16 cellular contexts compared by ENCODE assay signal in the genomic region with DNA sequence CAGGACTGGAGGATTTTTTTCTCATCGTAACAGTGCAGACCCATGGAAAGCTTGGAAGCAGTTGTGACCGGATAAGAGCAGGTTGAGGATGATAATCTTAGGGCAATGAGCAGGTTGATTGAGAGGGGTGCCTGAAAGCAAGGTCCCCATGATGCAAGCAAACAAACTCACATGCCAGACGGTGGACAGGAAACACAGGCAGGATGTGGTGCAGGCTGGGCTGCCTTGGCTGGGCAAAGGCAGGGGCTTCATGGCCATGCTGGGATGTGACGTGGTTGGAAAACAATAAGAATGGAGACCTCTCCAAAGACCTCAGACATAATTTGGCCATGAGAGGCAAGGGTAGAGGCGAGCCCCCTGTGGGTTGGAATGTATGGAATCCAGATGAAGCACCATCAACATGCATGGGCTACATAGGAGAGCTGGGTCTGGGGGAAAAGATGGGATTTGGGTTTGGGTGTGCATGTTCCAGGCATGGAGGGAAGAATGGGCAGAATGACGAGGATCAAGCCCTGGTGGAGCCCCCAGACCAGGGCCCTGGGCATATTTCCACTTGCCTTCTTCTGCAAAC. TPM values are rescaled to one million over a fixed set of nuclear protein-coding genes. Genes with fewer than 3 reads are reported as not detected.
DNase-seq lines count a peak whose midpoint lies in the region; ATAC-seq and TF ChIP-seq lines count a peak whose summit lies in the region.
"Had no signal": no experiment of that assay in that cellular context is flagged by ENCODE, and none has a peak within 500 bp of the region (broad histone marks: within the 10 kb centered on the region; RNA-seq: fewer than 3 reads in every experiment).

No MANE protein-coding gene starts in this region.

- DNase-seq in activated CD4-positive, alpha-beta T cell treated with anti-CD3 and anti-CD28 coated beads for 36 hours, result peak; percentile 62
- DNase-seq in activated CD4-positive, alpha-beta T cell treated with anti-CD3 and anti-CD28 coated beads, Interleukin-2, amount 50 U/mL, for 4 hours, result no peak
- DNase-seq in T-helper 1 cell, result peak in 3 of 5 donors; percentile 30 to 88 (median 52)
- DNase-seq in activated naive CD4-positive, alpha-beta T cell treated with anti-CD3 and anti-CD28 coated beads, Interleukin-2, amount 50 U/mL, for 72 hours (ENCODE audit: low spot score in 2 of 2), result no peak
- DNase-seq in spleen, result peak; percentile 88
- no peak for DNase-seq in endodermal cell
- DNase-seq in NCI-H2081 treated with DMSO at 0.1 percent for 48 hours (lab: John Stamatoyannopoulos, UW), result no peak
- DNase-seq in COR-L47 (lab: John Stamatoyannopoulos, UW), result no peak
- DNase-seq: esophagus squamous epithelium, HCEC 1CT, NCI-H2081, trophoblast cell had no signal

- ATAC-seq in activated CD4-positive, alpha-beta T cell treated with anti-CD3 and anti-CD28 coated beads for 36 hours, result no peak
- no peak for ATAC-seq in activated naive CD4-positive, alpha-beta T cell treated with anti-CD3 and anti-CD28 coated beads, Interleukin-2, amount 50 U/mL, for 72 hours

- POLR2A ChIA-PET in activated CD4-positive, alpha-beta T cell treated with anti-CD3 and anti-CD28 coated beads for 36 hours (lab: Charles Lee), result interaction anchor here (0.8 to 7.2 kb wide), 4 partner anchors 10 to 156 kb away, joined by 3 to 67 read pairs (median 3); no protein-coding TSS in a partner anchor

- no peaks in the 10 kb centered on the region for H3K9me3 ChIP-seq in spleen
- H3K9me3 ChIP-seq in endodermal cell (ENCODE audit: control insufficient read depth, low read length), result no peaks in the 10 kb centered on the region
- H3K9me3 ChIP-seq: esophagus squamous epithelium, right atrium auricular region had no signal

- peaks cover 90% of the 10 kb centered on the region for H3K36me3 Mint-ChIP-seq in activated CD4-positive, alpha-beta T cell treated with anti-CD3 and anti-CD28 coated beads for 36 hours (ENCODE audit: low read depth)
- H3K36me3 Mint-ChIP-seq in activated naive CD4-positive, alpha-beta T cell treated with anti-CD3 and anti-CD28 coated beads, Interleukin-2, amount 50 U/mL, for 72 hours, result peaks cover 60 to 88% of the 10 kb centered on the region in 2 donors
- H3K36me3 Mint-ChIP-seq in endodermal cell (ENCODE audit: low read depth), result no peaks in the 10 kb centered on the region

- no peak for TF ChIP-seq POLR2A in spleen (IDR thresholded peaks at IDR 0.05)

- no peak overlapping the region for H3K9ac ChIP-seq in endodermal cell (ENCODE audit: extremely low read depth, low read length, poor library complexity, severe bottlenecking)
- H3K9ac ChIP-seq: KMS-11 had no signal

- no peaks in the 10 kb centered on the region for H3K9me3 Mint-ChIP-seq in activated CD4-positive, alpha-beta T cell treated with anti-CD3 and anti-CD28 coated beads for 36 hours (ENCODE audit: low read depth)
- H3K9me3 Mint-ChIP-seq in activated naive CD4-positive, alpha-beta T cell treated with anti-CD3 and anti-CD28 coated beads, Interleukin-2, amount 50 U/mL, for 72 hours, result peaks cover 0 to 3% of the 10 kb centered on the region in 2 donors
- H3K9me3 Mint-ChIP-seq in endodermal cell, result no peaks in the 10 kb centered on the region

- peaks cover 0 to 99% (median 19%) of the 10 kb centered on the region in 6 donors for H3K36me3 ChIP-seq in spleen
- H3K36me3 ChIP-seq in endodermal cell (ENCODE audit: control insufficient read depth, insufficient read depth, low read length), result no peaks in the 10 kb centered on the region
- H3K36me3 ChIP-seq: esophagus squamous epithelium, right atrium auricular region had no signal

- H3K27ac ChIP-seq in spleen (peak overlapping the region; percentile 59 to 92 (median 80)), endodermal cell (ENCODE audit: low read depth, low read length) (no peak overlapping the region)
- H3K27ac ChIP-seq: KMS-11, right atrium auricular region had no signal

- no peaks in the 10 kb centered on the region for H3K27me3 Mint-ChIP-seq in activated CD4-positive, alpha-beta T cell treated with anti-CD3 and anti-CD28 coated beads for 36 hours
- H3K27me3 Mint-ChIP-seq in endodermal cell (ENCODE audit: insufficient read depth), result no peaks in the 10 kb centered on the region

- peak overlapping the region; percentile 99 for H3K27ac Mint-ChIP-seq in activated CD4-positive, alpha-beta T cell treated with anti-CD3 and anti-CD28 coated beads for 36 hours
- H3K27ac Mint-ChIP-seq in activated naive CD4-positive, alpha-beta T cell treated with anti-CD3 and anti-CD28 coated beads, Interleukin-2, amount 50 U/mL, for 72 hours, result peak overlapping the region; percentile 97 to 98
- no peak overlapping the region for H3K27ac Mint-ChIP-seq in endodermal cell

- 39 to 52% (median 47%) methylated on average over 6 of the region's 6 CpGs for WGBS in spleen, 5 donors
- 85 to 91% methylated on average over 4 to 6 of the region's 6 CpGs for WGBS in endodermal cell (ENCODE audit: insufficient coverage in 1 of 2, insufficient read length in 1 of 2), 2 experiments

- CTCF ChIA-PET in activated CD4-positive, alpha-beta T cell treated with anti-CD3 and anti-CD28 coated beads for 36 hours (lab: Charles Lee), result interaction anchor here (0.6 to 13.7 kb wide), 6 partner anchors 10 to 183 kb away, joined by 3 to 214 read pairs (median 3); no protein-coding TSS in a partner anchor

- H3K4me1 ChIP-seq in spleen (peaks cover 20 to 100% (median 89%) of the 10 kb centered on the region in 6 donors), endodermal cell (ENCODE audit: control insufficient read depth, insufficient read depth, low read length) (peaks cover 14% of the 10 kb centered on the region)
- H3K4me1 ChIP-seq: right atrium auricular region had no signal

- intact Hi-C loops in activated CD4-positive, alpha-beta T cell treated with anti-CD3 and anti-CD28 coated beads for 36 hours (cut with DNase I, micrococcal nuclease), result no loop called here
- intact Hi-C loops in spleen (cut with DNase I; ENCODE audit: low total_unique reads), result loop anchor here (10.0 kb wide), 1 partner anchor 48 kb away; no protein-coding TSS in a partner anchor

- H3K4me1 Mint-ChIP-seq in activated CD4-positive, alpha-beta T cell treated with anti-CD3 and anti-CD28 coated beads for 36 hours, result peaks cover 96% of the 10 kb centered on the region
- H3K4me1 Mint-ChIP-seq in endodermal cell, result peaks cover 19% of the 10 kb centered on the region

- no peak for TF ChIP-seq CTCF in spleen (IDR thresholded peaks at IDR 0.05 in 8 of 11, conservative IDR thresholded peaks at IDR 0.05 in 3 of 11)
- TF ChIP-seq CTCF in endodermal cell (conservative IDR thresholded peaks at IDR 0.05), result no peak

- H3K4me3 Mint-ChIP-seq in activated CD4-positive, alpha-beta T cell treated with anti-CD3 and anti-CD28 coated beads for 36 hours, result peak overlapping the region; percentile 17
- no peak overlapping the region for H3K4me3 Mint-ChIP-seq in endodermal cell

- H3K4me3 ChIP-seq in spleen, result no peak overlapping the region
- no peak overlapping the region for H3K4me3 ChIP-seq in endodermal cell (ENCODE audit: low read length)
- H3K4me3 ChIP-seq: esophagus squamous epithelium, right atrium auricular region had no signal

- H3K27me3 ChIP-seq in spleen (replicated peaks in 1 of 7) (no peaks in the 10 kb centered on the region), endodermal cell (ENCODE audit: control insufficient read depth, insufficient read depth, low read length, poor library complexity, severe bottlenecking) (no peaks in the 10 kb centered on the region)
- H3K27me3 ChIP-seq: esophagus squamous epithelium, right atrium auricular region had no signal

RNA-seq across cellular contexts. Expression of a gene that starts 58.3 kb away (rescaled TPM):
- 100 to 1,000 TPM; 245 to 260 TPM for total RNA-seq in activated CD4-positive, alpha-beta T cell treated with anti-CD3 and anti-CD28 coated beads for 36 hours
- 100 to 1,000 TPM; 208 to 327 TPM for total RNA-seq in activated naive CD4-positive, alpha-beta T cell treated with anti-CD3 and anti-CD28 coated beads, Interleukin-2, amount 50 U/mL, for 72 hours
- total RNA-seq in spleen (100 to 1,000 TPM; 212 to 389 (median 260) TPM), endodermal cell (under 1 TPM; 0.44 to 0.55 TPM)
- polyA plus RNA-seq in spleen, result 10 to 100 TPM; 36.4 to 39.2 (median 37.9) TPM
- polyA plus RNA-seq in endodermal cell (2013, experiment 1 of 2), result 3.3 TPM
- polyA plus RNA-seq in endodermal cell (2013, experiment 2 of 2), result 3.6 TPM
- total RNA-seq: A172, bronchial epithelial cell had no signal

Comparison
In these comparisons a context has a peak if more than half of its experiments do, and no peak if none do; other contexts are left out.
1. DNase-seq: peak in activated CD4-positive, alpha-beta T cell treated with anti-CD3 and anti-CD28 coated beads for 36 hours (single experiment), T-helper 1 cell (3 of 5) and spleen (single experiment); none in activated CD4-positive, alpha-beta T cell treated with anti-CD3 and anti-CD28 coated beads, Interleukin-2, amount 50 U/mL, for 4 hours (0 of 2), activated naive CD4-positive, alpha-beta T cell treated with anti-CD3 and anti-CD28 coated beads, Interleukin-2, amount 50 U/mL, for 72 hours (0 of 2), endodermal cell (single experiment), NCI-H2081 treated with DMSO at 0.1 percent for 48 hours (single experiment) and COR-L47 (single experiment).
2. RNA of a gene that starts 58.3 kb away (total RNA-seq): 208 to 327 TPM in activated naive CD4-positive, alpha-beta T cell treated with anti-CD3 and anti-CD28 coated beads, Interleukin-2, amount 50 U/mL, for 72 hours, 245 to 260 TPM in activated CD4-positive, alpha-beta T cell treated with anti-CD3 and anti-CD28 coated beads for 36 hours and 212 to 389 TPM in spleen; 0.44 to 0.55 TPM in endodermal cell; every median in the first group is over 100 times any median in the second.